12 cellular contexts compared by ENCODE assay signal in the genomic region with DNA sequence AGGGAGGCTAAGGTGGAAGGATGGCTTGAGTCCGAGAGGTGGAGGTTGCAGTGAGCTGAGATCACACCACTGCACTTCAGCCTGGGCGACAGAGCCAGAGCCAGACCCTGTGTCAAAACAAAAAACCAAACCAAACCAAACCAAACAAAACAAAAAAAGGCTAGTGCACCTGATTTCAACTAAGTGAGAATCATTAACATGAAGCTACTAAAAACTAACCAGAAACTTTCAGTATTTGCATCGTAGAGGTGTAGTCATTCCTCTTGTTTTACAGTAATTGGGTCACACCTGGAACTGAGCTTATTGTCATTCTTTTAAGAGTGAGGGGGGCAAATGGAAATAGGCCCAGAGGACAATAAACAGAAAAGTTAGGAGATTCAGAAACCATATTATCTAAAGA. TPM values are rescaled to one million over a fixed set of nuclear protein-coding genes. Genes with fewer than 3 reads are reported as not detected.
DNase-seq lines count a peak whose midpoint lies in the region; ATAC-seq, FAIRE-seq and TF ChIP-seq lines count a peak whose summit lies in the region.
"Had no signal": no experiment of that assay in that cellular context is flagged by ENCODE, and none has a peak within 500 bp of the region (broad histone marks: within the 10 kb centered on the region; RNA-seq: fewer than 3 reads in every experiment).

No MANE protein-coding gene starts in this region.

- in situ Hi-C loops in K562 (cut with MboI), result no loop called here

- no peak for TF ChIP-seq CTCF in K562 (IDR thresholded peaks at IDR 0.05 in 2 of 3, conservative IDR thresholded peaks at IDR 0.05 in 1 of 3; ENCODE audit: insufficient read depth in 2 of 3, low read depth in 1 of 3, low read length in 3 of 3)

- TF ChIP-seq RAD21 in K562 (CRISPR knock-in tag; conservative IDR thresholded peaks at IDR 0.05 in 1 of 2, IDR thresholded peaks at IDR 0.05 in 1 of 2), result no peak

- peaks cover 12 to 32% of the 10 kb centered on the region in 2 experiments for H3K4me1 ChIP-seq in K562 (replicated peaks in 1 of 2; ENCODE audit: control insufficient read depth in 2 of 2, insufficient read depth in 2 of 2, low read length in 2 of 2)

- CTCF ChIA-PET in K562 (lab: Yijun Ruan, JAX; ENCODE audit: low intra/inter-chr PET ratio), result no interaction called here

- FAIRE-seq in K562 (lab: Jason Lieb, UNC), result no peak
- FAIRE-seq: G401.6, kidney had no signal

- intact Hi-C loops in K562 (cut with micrococcal nuclease), result loop anchor here (5.0 kb wide), 2 partner anchors 38 to 113 kb away; no protein-coding TSS in a partner anchor

- POLR2A ChIA-PET in K562 (lab: Yijun Ruan, JAX), result interaction anchor here (0.6 to 1.5 kb wide), 6 partner anchors 9 to 140 kb away, joined by 3 to 8 read pairs (median 4); no protein-coding TSS in a partner anchor

- no peak overlapping the region for H3K4me3 ChIP-seq in K562

- H2AFZ ChIP-seq in K562 (ENCODE audit: low read depth, low read length), result no peak overlapping the region

- H3K36me3 ChIP-seq in K562 (ENCODE audit: control insufficient read depth, insufficient read depth, low read length), result peaks cover 60% of the 10 kb centered on the region; the same call in 2 of the 3 replicates

- no peak overlapping the region for H3K9ac ChIP-seq in K562 (ENCODE audit: insufficient read depth in 1 of 2, low read depth in 2 of 2, low read length in 2 of 2)

- peak overlapping the region; percentile 19; the same call in 1 of the 3 replicates for H3K27ac ChIP-seq in K562 (ENCODE audit: extremely low read depth, low read depth, low read length)

- peaks cover 24% of the 10 kb centered on the region; the same call in 2 of the 3 replicates for H3K79me2 ChIP-seq in K562 (ENCODE audit: control insufficient read depth, insufficient read depth, low read length)

- H3K9me1 ChIP-seq in K562 (ENCODE audit: control insufficient read depth, insufficient read depth, low read length), result no peaks in the 10 kb centered on the region

- TF ChIP-seq POLR2A in K562 (conservative IDR thresholded peaks at IDR 0.05), result no peak

- BruUV-seq in K562 (replicated peaks; lab: Mats Ljungman, UMichigan), result no TSS peak

- ATAC-seq in GM18519 (IDR thresholded peaks at IDR 0.05; ENCODE audit: low FRiP score, unreplicated experiment), result peak; percentile 53
- peak; percentile 45 for ATAC-seq in GM21360 (IDR thresholded peaks at IDR 0.05; ENCODE audit: unreplicated experiment)
- peak; percentile 76 for ATAC-seq in HG03097 (IDR thresholded peaks at IDR 0.05; ENCODE audit: low FRiP score, unreplicated experiment)
- no peak for ATAC-seq in K562
- ATAC-seq: Panc1 had no signal

- DNase-seq in K562 (ENCODE audit: extremely low read depth in 1 of 4, low spot score in 3 of 4), result no peak
- no peak for DNase-seq in middle frontal gyrus (ENCODE audit: extremely low spot score, low spot score)
- no peak for DNase-seq in stimulated activated CD4-positive, alpha-beta T cell treated with anti-CD3 and anti-CD28 coated beads, Interleukin-12 subunit alpha, Interleukin-12 subunit beta, amount 100 ng/mL, for 4 hours
- no peak for DNase-seq in SIG-M5 (lab: John Stamatoyannopoulos, UW)
- DNase-seq in NCI-H187 (lab: John Stamatoyannopoulos, UW), result no peak
- DNase-seq: kidney, substantia nigra had no signal

- 84% methylated on average over 3 of the region's 3 CpGs for WGBS in K562 (ENCODE audit: insufficient coverage, low coverage, missing lambda C conversion rate)

- no peaks in the 10 kb centered on the region for H3K9me3 ChIP-seq in K562 (replicated peaks; ENCODE audit: control insufficient read depth, insufficient read depth, low read depth, low read length)

- no peak for TF ChIP-seq EP300 in K562 (IDR thresholded peaks at IDR 0.05; ENCODE audit: low read length)

- H3K27me3 ChIP-seq in K562 (ENCODE audit: control insufficient read depth in 2 of 2, insufficient read depth in 2 of 2, low read length in 2 of 2), result no peaks in the 10 kb centered on the region

- H3K4me2 ChIP-seq in K562 (ENCODE audit: insufficient read depth, low read length), result no peak overlapping the region

- no peaks in the 10 kb centered on the region for H4K20me1 ChIP-seq in K562 (replicated peaks; ENCODE audit: control insufficient read depth, insufficient read depth, low read length)

TF ChIP-seq in K562, 482 proteins besides CTCF, POLR2A, EP300 and RAD21:
- TF ChIP-seq, protein P1, sequence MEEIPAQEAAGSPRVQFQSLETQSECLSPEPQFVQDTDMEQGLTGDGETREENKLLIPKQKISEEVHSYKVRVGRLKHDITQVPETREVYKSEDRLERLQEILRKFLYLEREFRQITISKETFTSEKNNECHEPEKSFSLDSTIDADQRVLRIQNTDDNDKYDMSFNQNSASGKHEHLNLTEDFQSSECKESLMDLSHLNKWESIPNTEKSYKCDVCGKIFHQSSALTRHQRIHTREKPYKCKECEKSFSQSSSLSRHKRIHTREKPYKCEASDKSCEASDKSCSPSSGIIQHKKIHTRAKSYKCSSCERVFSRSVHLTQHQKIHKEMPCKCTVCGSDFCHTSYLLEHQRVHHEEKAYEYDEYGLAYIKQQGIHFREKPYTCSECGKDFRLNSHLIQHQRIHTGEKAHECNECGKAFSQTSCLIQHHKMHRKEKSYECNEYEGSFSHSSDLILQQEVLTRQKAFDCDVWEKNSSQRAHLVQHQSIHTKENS (CRISPR knock-in tag; IDR thresholded peaks at IDR 0.05), result no peak
- TF ChIP-seq XRCC3 (IDR thresholded peaks at IDR 0.05) (no peak), ARID1B (IDR thresholded peaks at IDR 0.05) (0 out of 2 replicates have a peak, but pooled peaks have one; percentile 7)
- TF ChIP-seq, protein P2, sequence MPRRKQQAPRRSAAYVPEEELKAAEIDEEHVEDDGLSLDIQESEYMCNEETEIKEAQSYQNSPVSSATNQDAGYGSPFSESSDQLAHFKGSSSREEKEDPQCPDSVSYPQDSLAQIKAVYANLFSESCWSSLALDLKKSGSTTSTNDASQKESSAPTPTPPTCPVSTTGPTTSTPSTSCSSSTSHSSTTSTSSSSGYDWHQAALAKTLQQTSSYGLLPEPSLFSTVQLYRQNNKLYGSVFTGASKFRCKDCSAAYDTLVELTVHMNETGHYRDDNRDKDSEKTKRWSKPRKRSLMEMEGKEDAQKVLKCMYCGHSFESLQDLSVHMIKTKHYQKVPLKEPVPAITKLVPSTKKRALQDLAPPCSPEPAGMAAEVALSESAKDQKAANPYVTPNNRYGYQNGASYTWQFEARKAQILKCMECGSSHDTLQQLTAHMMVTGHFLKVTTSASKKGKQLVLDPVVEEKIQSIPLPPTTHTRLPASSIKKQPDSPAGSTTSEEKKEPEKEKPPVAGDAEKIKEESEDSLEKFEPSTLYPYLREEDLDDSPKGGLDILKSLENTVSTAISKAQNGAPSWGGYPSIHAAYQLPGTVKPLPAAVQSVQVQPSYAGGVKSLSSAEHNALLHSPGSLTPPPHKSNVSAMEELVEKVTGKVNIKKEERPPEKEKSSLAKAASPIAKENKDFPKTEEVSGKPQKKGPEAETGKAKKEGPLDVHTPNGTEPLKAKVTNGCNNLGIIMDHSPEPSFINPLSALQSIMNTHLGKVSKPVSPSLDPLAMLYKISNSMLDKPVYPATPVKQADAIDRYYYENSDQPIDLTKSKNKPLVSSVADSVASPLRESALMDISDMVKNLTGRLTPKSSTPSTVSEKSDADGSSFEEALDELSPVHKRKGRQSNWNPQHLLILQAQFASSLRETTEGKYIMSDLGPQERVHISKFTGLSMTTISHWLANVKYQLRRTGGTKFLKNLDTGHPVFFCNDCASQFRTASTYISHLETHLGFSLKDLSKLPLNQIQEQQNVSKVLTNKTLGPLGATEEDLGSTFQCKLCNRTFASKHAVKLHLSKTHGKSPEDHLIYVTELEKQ (CRISPR knock-in tag; IDR thresholded peaks at IDR 0.05), result no peak

RNA-seq across cellular contexts. Expression of a gene that starts 58.5 kb away (rescaled TPM):
- total RNA-seq in K562 (2011; cell fraction: chromatin; rRNA removed; ENCODE audit: low replicate concordance), result 401 and 438 TPM in 2 replicates
- 288 and 318 TPM in 2 replicates for total RNA-seq in K562 (2011; cell fraction: nucleolus; rRNA removed)
- total RNA-seq in K562 (2011; cell fraction: nucleoplasm; rRNA removed), result 391 and 510 TPM in 2 replicates
- total RNA-seq in K562 (2014; rRNA removed) (57.1 and 57.4 TPM in 2 replicates), K562 (2014; rRNA removed; fragmentation: Illumina TruSeq; extraction: Trizol) (71.0 and 79.0 TPM in 2 replicates), K562 (2015; rRNA removed; fragmentation: Illumina TruSeq; extraction: Trizol) (39.3 and 42.3 TPM in 2 replicates), K562 (2021) (114 and 135 TPM in 2 replicates)
- polyA plus RNA-seq in K562 (2011; rRNA removed) (93.3 and 144 TPM in 2 replicates), K562 (2014; fragmentation: Illumina TruSeq; extraction: Trizol) (108 and 145 TPM in 2 replicates), K562 (2014; fragmentation: Nextera tagmentation; extraction: Ambion mirVana) (10 to 100 TPM; 31.9 to 43.0 TPM), K562 (2014; rRNA removed) (74.1 and 80.6 TPM in 2 replicates)
- 75.4 and 100 TPM in 2 replicates for polyA plus RNA-seq in K562 (2011; cell fraction: cytosol; rRNA removed)
- 62.0 and 106 TPM in 2 replicates for polyA plus RNA-seq in K562 (2011; cell fraction: nucleus; rRNA removed)
- 65.3 and 96.3 TPM in 2 replicates for polyA plus RNA-seq in K562 (2012)
- polyA minus RNA-seq in K562 (2011; rRNA and poly(A)+ RNA removed), result 163 and 272 TPM in 2 replicates
- polyA minus RNA-seq in K562 (2011; cell fraction: cytosol; rRNA and poly(A)+ RNA removed), result 58.4 and 107 TPM in 2 replicates
- 86.4 and 113 TPM in 2 replicates for polyA minus RNA-seq in K562 (2011; cell fraction: nucleus; rRNA and poly(A)+ RNA removed)
